In the genomic region with DNA sequence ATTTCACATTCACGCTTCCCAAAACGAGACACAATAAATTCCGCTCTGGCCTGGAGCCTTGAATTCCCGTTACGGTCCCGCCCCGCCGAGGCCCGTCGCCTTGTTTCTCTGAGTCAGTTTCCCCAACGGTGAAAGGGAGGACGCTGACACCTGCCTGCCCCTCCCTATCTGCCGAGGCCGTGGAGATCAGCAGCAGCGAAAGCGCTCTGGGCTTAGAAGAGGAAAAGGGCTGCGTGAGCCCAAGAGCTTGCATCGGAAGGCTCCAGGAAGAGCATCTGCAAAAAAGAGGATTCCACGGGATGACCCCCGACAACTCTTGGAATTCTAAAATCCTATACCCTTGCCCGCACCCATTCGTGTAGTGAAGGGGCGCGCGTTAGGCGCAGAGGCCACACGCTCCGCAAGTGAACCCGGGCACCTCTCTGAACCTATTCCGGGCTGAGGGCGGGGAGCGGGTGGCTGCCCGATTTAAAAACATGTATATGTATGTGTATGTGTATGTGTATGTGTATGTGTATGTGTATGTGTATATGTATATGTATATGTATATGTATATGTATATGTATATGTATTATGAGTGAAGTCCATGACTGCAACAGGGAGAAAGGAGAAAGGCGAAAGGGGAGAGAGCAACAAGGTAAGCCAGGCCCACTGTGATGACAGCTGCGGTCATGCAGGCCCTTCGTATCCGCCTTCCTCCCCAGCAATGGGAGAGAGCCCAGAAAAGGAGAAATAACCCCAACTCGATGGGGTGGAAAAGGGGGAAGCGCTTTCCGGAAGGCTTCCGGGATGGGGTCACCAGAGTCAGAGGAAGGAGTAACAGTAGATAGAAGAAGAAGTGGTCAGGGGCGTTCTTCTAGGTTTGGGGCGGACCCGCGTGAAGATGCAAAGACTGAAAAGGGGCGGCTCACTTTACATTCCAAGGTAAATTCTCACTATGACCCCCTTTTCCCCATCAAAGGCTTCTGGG, we compare ENCODE assay signal across 8 cellular contexts. TPM values are rescaled to one million over a fixed set of nuclear protein-coding genes. Genes with fewer than 3 reads are reported as not detected.
DNase-seq lines count a peak whose midpoint lies in the region; ATAC-seq and TF ChIP-seq lines count a peak whose summit lies in the region.

No MANE protein-coding gene starts in this region.

- H3K36me3 ChIP-seq in WERI-Rb-1, result peaks cover 3% of the 10 kb centered on the region

- H3K4me3 ChIP-seq in HL-60 (replicated peaks; ENCODE audit: insufficient read depth, low read length) (peak overlapping the region; percentile 71), WERI-Rb-1 (ENCODE audit: low read depth, low read length) (peak overlapping the region; percentile 92)

- DNase-seq in HL-60 (ENCODE audit: low read depth in 1 of 2, low spot score in 1 of 2) (peak in 1 of 2 experiments; percentile 94), WERI-Rb-1 (peak; percentile 38), medulla oblongata (ENCODE audit: extremely low spot score) (peak; percentile 58), SK-N-DZ (ENCODE audit: low spot score) (no peak)
- DNase-seq in stimulated activated CD8-positive, alpha-beta memory T cell treated with anti-CD3 and anti-CD28 coated beads, Interleukin-15, amount 100 ng/mL, for 24 hours (ENCODE audit: low read depth), result peak; percentile 33

- ATAC-seq in GM19023 (IDR thresholded peaks at IDR 0.05; ENCODE audit: unreplicated experiment) (peak; percentile 3), HG03135 (IDR thresholded peaks at IDR 0.05; ENCODE audit: unreplicated experiment) (no peak)

- H3K27ac ChIP-seq in HL-60 (replicated peaks), result peak overlapping the region; percentile 93
- peak overlapping the region; percentile 71 for H3K27ac ChIP-seq in WERI-Rb-1
- peak overlapping the region; percentile 94 for H3K27ac ChIP-seq in cingulate gyrus (ENCODE audit: low read depth, low read length)

- no peaks in the 10 kb centered on the region for H3K27me3 ChIP-seq in HL-60 (ENCODE audit: insufficient read depth, poor library complexity, severe bottlenecking)
- H3K27me3 ChIP-seq in WERI-Rb-1 (ENCODE audit: insufficient read depth, low read depth, severe bottlenecking), result no peaks in the 10 kb centered on the region

- no peak for TF ChIP-seq CTCF in HL-60 (IDR thresholded peaks at IDR 0.05; ENCODE audit: insufficient read depth, low read length)
- no peak for TF ChIP-seq CTCF in WERI-Rb-1 (IDR thresholded peaks at IDR 0.05; ENCODE audit: low read depth, low read length)

- no peaks in the 10 kb centered on the region for H3K9me3 ChIP-seq in WERI-Rb-1 (ENCODE audit: severe bottlenecking)

RNA-seq across cellular contexts. Expression of a gene that starts 0.9 kb away (rescaled TPM):
- polyA plus RNA-seq in SK-N-DZ (2014; cell fraction: cytosol; rRNA removed), result 23.9 and 44.0 TPM in 2 replicates
- polyA plus RNA-seq in SK-N-DZ (2014; cell fraction: nucleus; rRNA removed), result 12.4 and 27.9 TPM in 2 replicates

RNA-seq across cellular contexts. Expression of a gene that starts 41.8 kb away (rescaled TPM):
- 4.7 and 5.7 TPM in 2 replicates for polyA plus RNA-seq in SK-N-DZ (2014; cell fraction: cytosol; rRNA removed)
- 2.0 and 3.5 TPM in 2 replicates for polyA plus RNA-seq in SK-N-DZ (2014; cell fraction: nucleus; rRNA removed)
